ENCODE assay signal across 9 cellular contexts in the genomic region with DNA sequence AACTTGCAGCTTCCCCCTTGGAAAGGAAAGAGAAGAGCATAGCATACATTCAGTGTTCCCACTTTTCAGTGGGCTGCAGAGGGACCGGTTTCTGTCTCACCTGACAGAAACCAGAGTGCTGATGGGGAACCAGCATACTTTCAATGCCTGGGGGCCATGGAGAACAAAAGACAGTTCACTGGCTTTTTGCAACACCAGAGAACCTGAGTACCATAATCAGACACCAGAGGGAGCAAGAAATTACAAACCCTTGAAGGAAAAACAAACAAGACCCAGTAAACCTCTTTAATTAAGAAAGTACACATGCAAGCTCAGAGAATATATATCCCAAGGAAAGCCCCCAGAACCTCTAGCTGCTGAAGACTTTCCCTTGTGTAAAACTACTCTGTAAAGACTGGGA. TPM values are rescaled to one million over a fixed set of nuclear protein-coding genes. Genes with fewer than 3 reads are reported as not detected.
DNase-seq lines count a peak whose midpoint lies in the region; ATAC-seq and TF ChIP-seq lines count a peak whose summit lies in the region.
"Had no signal": no experiment of that assay in that cellular context is flagged by ENCODE, and none has a peak within 500 bp of the region (broad histone marks: within the 10 kb centered on the region; RNA-seq: fewer than 3 reads in every experiment).

No MANE protein-coding gene starts in this region.

- WGBS in prostate gland = 31% methylated on average over 1 of the region's 1 CpG

- DNase-seq in DMS153 treated with DMSO at 0.1 percent for 48 hours (lab: John Stamatoyannopoulos, UW; ENCODE audit: unreplicated experiment) (peak; percentile 21), DMS153 (lab: John Stamatoyannopoulos, UW) (no peak), NCI-H510A (lab: John Stamatoyannopoulos, UW) (peak; percentile 10), dorsolateral prefrontal cortex (no peak), prostate gland (ENCODE audit: low spot score) (no peak), SKM-1 (lab: John Stamatoyannopoulos, UW; ENCODE audit: unreplicated experiment) (no peak)

- no peak overlapping the region for H3K4me3 ChIP-seq in dorsolateral prefrontal cortex
- H3K4me3 ChIP-seq in prostate gland = no peak overlapping the region
- H3K4me3 ChIP-seq: mucosa of descending colon had no signal

- TF ChIP-seq CTCF in dorsolateral prefrontal cortex (IDR thresholded peaks at IDR 0.05 in 54 of 56, conservative IDR thresholded peaks at IDR 0.05 in 2 of 56; ENCODE audit: low read depth in 1 of 56, partially characterized antibody in 56 of 56) = peak in 52 of 56 donors; percentile 23 to 64 (median 51)
- peak in 3 of 4 experiments; percentile 19 to 34 (median 23) for TF ChIP-seq CTCF in prostate gland (IDR thresholded peaks at IDR 0.05)

- H3K9me3 ChIP-seq in prostate gland = no peaks in the 10 kb centered on the region

- H3K27ac ChIP-seq in dorsolateral prefrontal cortex = no peak overlapping the region
- H3K27ac ChIP-seq in prostate gland = no peak overlapping the region

- H3K27me3 ChIP-seq in dorsolateral prefrontal cortex = no peaks in the 10 kb centered on the region
- no peaks in the 10 kb centered on the region for H3K27me3 ChIP-seq in prostate gland (replicated peaks; ENCODE audit: insufficient read depth)

- no peaks in the 10 kb centered on the region for H3K4me1 ChIP-seq in prostate gland (replicated peaks)

- intact Hi-C loops in dorsolateral prefrontal cortex (cut with DNase I) = loop anchor here in 1 of 2 donors (2.0 to 10.0 kb wide), 4 partner anchors 49 to 483 kb away; no protein-coding TSS in a partner anchor
- intact Hi-C loops in prostate gland (cut with DNase I) = no loop called here

- no peak for ATAC-seq in HG02642 (IDR thresholded peaks at IDR 0.05; ENCODE audit: poor library complexity, unreplicated experiment)
- ATAC-seq in HG03039 (IDR thresholded peaks at IDR 0.05; ENCODE audit: unreplicated experiment) = no peak
- ATAC-seq: mucosa of descending colon had no signal

- TF ChIP-seq POLR2A in prostate gland (IDR thresholded peaks at IDR 0.05) = no peak

- H3K36me3 ChIP-seq in prostate gland = no peaks in the 10 kb centered on the region

RNA-seq across cellular contexts. Expression of gene CSMD2, which starts 51.1 kb away (rescaled TPM):
- total RNA-seq in dorsolateral prefrontal cortex = 10 to 100 TPM; 13.2 to 37.8 (median 23.1) TPM
- total RNA-seq in prostate gland = 1 to 10 TPM in 1 of 2 donors, under 1 TPM in 1; 0.14 to 5.5 TPM

Comparison
In these comparisons a context has a peak if more than half of its experiments do, and no peak if none do; other contexts are left out.
1. DNase-seq: peak in DMS153 treated with DMSO at 0.1 percent for 48 hours (single experiment) and NCI-H510A (single experiment); none in DMS153 (single experiment), dorsolateral prefrontal cortex (0 of 10), prostate gland (single experiment) and SKM-1 (single experiment).